In the genomic region with DNA sequence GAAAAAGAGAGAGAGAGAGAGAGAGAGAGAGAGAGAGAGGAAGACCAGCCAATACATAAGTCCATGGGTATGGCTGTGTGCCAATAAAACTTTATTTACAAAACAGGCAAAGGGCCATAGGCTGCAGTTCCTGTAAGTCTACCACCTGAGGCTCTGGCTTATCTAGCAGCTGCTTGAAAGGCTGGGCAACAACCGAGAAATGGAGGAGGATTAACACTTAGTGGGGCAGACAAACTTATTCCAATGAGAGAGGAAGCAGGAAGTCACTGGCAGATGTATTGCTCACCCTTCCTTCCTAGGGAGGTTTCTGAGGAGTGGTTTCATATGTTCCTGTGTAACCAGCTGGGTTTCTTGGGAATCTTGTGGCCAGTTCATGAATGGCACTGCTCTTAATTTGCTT, we compare ENCODE assay signal across 1 cellular context.
TF ChIP-seq lines count a peak whose summit lies in the region.

No MANE protein-coding gene starts in this region.

TF ChIP-seq in endothelial cell of umbilical vein, 7 proteins besides CTCF, POLR2A, EP300 and RAD21:
- TF ChIP-seq POLR2AphosphoS5 (IDR thresholded peaks at IDR 0.05; ENCODE audit: insufficient read depth, low read depth, low read length), result peak; percentile 64
- peak; percentile 61 for TF ChIP-seq JUN (IDR thresholded peaks at IDR 0.05; ENCODE audit: borderline replicate concordance, insufficient read depth, insufficient read length, low read depth)
- no peak for TF ChIP-seq MYC (IDR thresholded peaks at IDR 0.05; ENCODE audit: low read depth, low read length)
- peak; percentile 51 for TF ChIP-seq FOS (IDR thresholded peaks at IDR 0.05; ENCODE audit: borderline replicate concordance, insufficient read depth, low read length)
- no peak for TF ChIP-seq EZH2 (IDR thresholded peaks at IDR 0.05; ENCODE audit: borderline replicate concordance, low read depth, low read length, severe bottlenecking)
- TF ChIP-seq, protein P1, sequence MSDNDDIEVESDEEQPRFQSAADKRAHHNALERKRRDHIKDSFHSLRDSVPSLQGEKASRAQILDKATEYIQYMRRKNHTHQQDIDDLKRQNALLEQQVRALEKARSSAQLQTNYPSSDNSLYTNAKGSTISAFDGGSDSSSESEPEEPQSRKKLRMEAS (IDR thresholded peaks at IDR 0.05; ENCODE audit: insufficient read depth, insufficient read length), result no peak
- peak; percentile 25 for TF ChIP-seq GATA2 (IDR thresholded peaks at IDR 0.05; ENCODE audit: insufficient read depth, insufficient read length, low read depth, low read length)
